Comparison of ENCODE assay signal across 8 cellular contexts in the genomic region with DNA sequence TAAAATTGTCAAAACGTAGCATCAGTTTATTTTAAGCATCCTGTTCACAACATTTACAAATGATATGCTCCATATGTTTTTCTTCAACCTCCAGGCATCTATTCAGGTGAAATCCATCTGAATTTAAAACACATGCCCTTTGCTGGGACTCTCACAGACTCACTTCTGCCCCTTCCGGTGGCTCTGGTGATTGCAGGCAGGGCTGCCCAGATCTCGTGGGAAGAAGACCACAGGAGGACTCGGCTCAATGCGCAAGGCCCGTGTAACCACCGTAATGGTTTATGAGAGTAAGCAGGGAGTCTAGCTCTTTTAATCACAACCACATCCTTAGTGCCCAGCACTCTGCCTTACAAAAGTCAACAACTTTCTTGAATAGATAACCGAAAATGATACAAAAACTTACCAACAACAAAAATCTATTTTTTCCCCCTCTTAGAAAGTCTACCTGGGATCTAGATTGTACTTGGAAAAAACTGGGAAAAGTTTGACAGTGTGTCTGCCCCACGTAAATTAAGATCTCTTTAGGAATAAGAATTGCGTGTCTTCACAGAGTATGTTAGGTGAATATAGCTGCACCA.
A peak's percentile ranks its signal among the peaks of the same experiment; 100 is the strongest.
DNase-seq lines count a peak whose midpoint lies in the region; ATAC-seq and FAIRE-seq lines count a peak whose summit lies in the region.

No MANE protein-coding gene starts in this region.

- H3K9ac ChIP-seq in adipocyte (ENCODE audit: low read length), result no peak overlapping the region

- peak; percentile 94 for ATAC-seq in HG03175 (IDR thresholded peaks at IDR 0.05; ENCODE audit: unreplicated experiment)

- no peaks in the 10 kb centered on the region for H3K9me3 ChIP-seq in adipocyte (ENCODE audit: control insufficient read depth, low read length)

- H3K4me1 ChIP-seq in adipocyte (ENCODE audit: control insufficient read depth, insufficient read depth, low read length), result peaks cover 19% of the 10 kb centered on the region

- no peak for FAIRE-seq in frontal cortex (lab: Jason Lieb, UNC)

- H3K27me3 ChIP-seq in adipocyte (replicated peaks; ENCODE audit: control insufficient read depth, insufficient read depth, low read length), result no peaks in the 10 kb centered on the region

- peak; percentile 17 for DNase-seq in NK-92 treated with Interleukin-12 subunit alpha and Interleukin-12 subunit beta, amount 100 ng/mL, for 24 hours (lab: John Stamatoyannopoulos, UW)
- DNase-seq in NK-92 (lab: John Stamatoyannopoulos, UW; ENCODE audit: unreplicated experiment) (no peak), RPMI7951 (ENCODE audit: low read depth) (peak; percentile 45), adipocyte (ENCODE audit: low read depth) (peak; percentile 36), iPS-NIHi11 (ENCODE audit: low spot score) (peak; percentile 73), frontal cortex (ENCODE audit: low spot score in 2 of 2) (no peak)
- DNase-seq in stimulated activated CD4-positive, alpha-beta T cell treated with anti-CD3 and anti-CD28 coated beads, Interleukin-4, amount 100 ng/mL, for 24 hours, result peak; percentile 41

- H3K36me3 ChIP-seq in adipocyte (ENCODE audit: control insufficient read depth, insufficient read depth, low read length, severe bottlenecking), result no peaks in the 10 kb centered on the region

- no peak overlapping the region for H3K4me3 ChIP-seq in adipocyte (ENCODE audit: low read length)

Comparison
In these comparisons a context has a peak if more than half of its experiments do, and no peak if none do; other contexts are left out.
1. DNase-seq: peak in NK-92 treated with Interleukin-12 subunit alpha and Interleukin-12 subunit beta, amount 100 ng/mL, for 24 hours (single experiment), RPMI7951 (single experiment), adipocyte (single experiment), iPS-NIHi11 (single experiment) and stimulated activated CD4-positive, alpha-beta T cell treated with anti-CD3 and anti-CD28 coated beads, Interleukin-4, amount 100 ng/mL, for 24 hours (single experiment); none in NK-92 (single experiment) and frontal cortex (0 of 2).